1 cellular context compared by ENCODE assay signal in the genomic region with DNA sequence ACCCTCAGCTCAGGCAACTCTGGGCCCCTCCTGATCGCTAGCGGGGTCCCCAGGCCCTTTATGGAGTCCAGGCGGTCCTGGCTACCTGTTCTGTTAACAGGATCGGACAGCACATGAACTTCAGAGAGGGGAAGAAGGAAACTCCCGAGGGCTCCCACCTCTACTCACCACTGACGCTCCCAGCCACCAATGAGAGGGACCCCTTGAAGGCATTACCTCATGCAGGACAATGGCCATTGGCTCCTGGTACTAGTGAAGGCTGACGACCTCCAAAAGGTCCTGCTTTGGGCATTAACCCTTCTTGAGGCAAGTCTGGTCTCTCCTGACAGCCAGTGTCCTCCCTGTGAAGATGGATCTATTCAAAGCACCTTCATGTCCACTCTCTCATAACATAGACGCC.
TF ChIP-seq lines count a peak whose summit lies in the region.

No MANE protein-coding gene starts in this region.

TF ChIP-seq in H1, 55 proteins besides CTCF, POLR2A, EP300 and RAD21:
- TF ChIP-seq SP1 (IDR thresholded peaks at IDR 0.05; ENCODE audit: low read depth, low read length) (peak; percentile 74), CBX8 (IDR thresholded peaks at IDR 0.05; ENCODE audit: borderline replicate concordance, low read depth, low read length) (no peak)
- TF ChIP-seq, protein P1, sequence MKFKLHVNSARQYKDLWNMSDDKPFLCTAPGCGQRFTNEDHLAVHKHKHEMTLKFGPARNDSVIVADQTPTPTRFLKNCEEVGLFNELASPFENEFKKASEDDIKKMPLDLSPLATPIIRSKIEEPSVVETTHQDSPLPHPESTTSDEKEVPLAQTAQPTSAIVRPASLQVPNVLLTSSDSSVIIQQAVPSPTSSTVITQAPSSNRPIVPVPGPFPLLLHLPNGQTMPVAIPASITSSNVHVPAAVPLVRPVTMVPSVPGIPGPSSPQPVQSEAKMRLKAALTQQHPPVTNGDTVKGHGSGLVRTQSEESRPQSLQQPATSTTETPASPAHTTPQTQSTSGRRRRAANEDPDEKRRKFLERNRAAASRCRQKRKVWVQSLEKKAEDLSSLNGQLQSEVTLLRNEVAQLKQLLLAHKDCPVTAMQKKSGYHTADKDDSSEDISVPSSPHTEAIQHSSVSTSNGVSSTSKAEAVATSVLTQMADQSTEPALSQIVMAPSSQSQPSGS (IDR thresholded peaks at IDR 0.05; ENCODE audit: low read length): peak; percentile 89; the same call in 1 of the 2 replicates
